In the genomic region with DNA sequence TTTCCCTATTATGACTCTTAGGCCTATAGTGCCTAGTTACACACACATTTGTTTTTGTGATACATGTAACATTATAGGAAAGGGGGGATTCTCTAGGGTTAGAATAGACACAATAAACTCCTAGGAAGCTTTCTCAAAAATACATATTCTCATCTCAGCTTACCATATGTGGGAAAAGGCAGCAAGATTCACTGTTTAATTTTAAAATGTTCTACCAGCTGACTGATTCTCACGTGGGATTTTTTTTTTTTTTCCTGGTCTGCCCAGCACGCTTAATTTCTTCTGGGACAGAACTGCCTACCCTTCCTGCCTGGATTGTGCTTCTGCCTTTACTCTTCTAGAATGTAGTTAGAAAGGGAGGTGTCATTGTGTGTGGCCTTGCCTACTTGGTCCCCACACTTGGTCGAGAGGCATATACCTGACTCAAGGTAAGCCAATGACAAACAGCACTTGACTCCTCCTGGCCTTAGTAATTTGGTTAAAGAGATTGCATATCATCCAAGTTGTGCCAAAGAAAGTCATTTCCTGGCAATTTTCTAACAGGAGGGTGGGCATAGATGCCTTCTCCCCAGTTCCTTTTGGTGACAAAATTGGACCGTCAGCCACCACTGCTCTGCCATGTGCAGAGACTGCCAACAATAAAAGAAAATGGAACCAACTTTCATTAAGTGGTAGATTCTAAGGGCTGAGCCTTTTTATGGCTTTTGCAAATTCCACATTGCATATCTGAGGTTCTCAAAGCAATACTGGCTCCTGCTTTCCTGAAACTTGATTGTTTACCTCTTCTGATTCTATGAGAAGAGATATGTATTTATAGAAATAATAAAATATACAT, we compare ENCODE assay signal across 11 cellular contexts. TPM values are rescaled to one million over a fixed set of nuclear protein-coding genes. Genes with fewer than 3 reads are reported as not detected.
A peak's percentile ranks its signal among the peaks of the same experiment; 100 is the strongest.
DNase-seq lines count a peak whose midpoint lies in the region; ATAC-seq and TF ChIP-seq lines count a peak whose summit lies in the region.
"Had no signal": no experiment of that assay in that cellular context is flagged by ENCODE, and none has a peak within 500 bp of the region (broad histone marks: within the 10 kb centered on the region; RNA-seq: fewer than 3 reads in every experiment).

No MANE protein-coding gene starts in this region.

- H3K4me3 ChIP-seq in liver (ENCODE audit: low read depth in 1 of 3, low read length in 3 of 3) (peak overlapping the region in 1 of 3 donors; percentile 75), upper lobe of left lung (peak overlapping the region in 1 of 4 donors; percentile 56)

- TF ChIP-seq CTCF in activated CD8-positive, alpha-beta T cell treated with anti-CD3 and anti-CD28 coated beads for 36 hours (IDR thresholded peaks at IDR 0.05) = no peak
- TF ChIP-seq CTCF in liver (IDR thresholded peaks at IDR 0.05; ENCODE audit: low read depth, low read length, missing input control) = no peak
- TF ChIP-seq CTCF in upper lobe of left lung (IDR thresholded peaks at IDR 0.05) = no peak

- peak overlapping the region in 1 of 2 donors; percentile 87 for H3K9ac ChIP-seq in liver (ENCODE audit: low read depth in 1 of 2, low read length in 2 of 2)

- peaks cover 5% of the 10 kb centered on the region for H3K36me3 Mint-ChIP-seq in activated naive CD4-positive, alpha-beta T cell treated with anti-CD3 and anti-CD28 coated beads, Interleukin-2, amount 50 U/mL, for 24 hours
- peaks cover 9% of the 10 kb centered on the region for H3K36me3 Mint-ChIP-seq in activated CD8-positive, alpha-beta T cell treated with anti-CD3 and anti-CD28 coated beads for 36 hours (ENCODE audit: low read depth)
- H3K36me3 Mint-ChIP-seq: CD14-positive monocyte had no signal

- no peaks in the 10 kb centered on the region for H3K9me3 Mint-ChIP-seq in activated naive CD4-positive, alpha-beta T cell treated with anti-CD3 and anti-CD28 coated beads, Interleukin-2, amount 50 U/mL, for 24 hours
- peaks cover 5% of the 10 kb centered on the region for H3K9me3 Mint-ChIP-seq in activated CD8-positive, alpha-beta T cell treated with anti-CD3 and anti-CD28 coated beads for 36 hours

- CTCF ChIA-PET in activated CD8-positive, alpha-beta T cell treated with anti-CD3 and anti-CD28 coated beads for 36 hours (lab: Charles Lee) = interaction anchor here (1.3 kb wide), 1 partner anchor 319 kb away, joined by 3 read pairs; no protein-coding TSS in a partner anchor

- ATAC-seq in activated CD8-positive, alpha-beta T cell treated with anti-CD3 and anti-CD28 coated beads for 36 hours = no peak
- ATAC-seq in upper lobe of left lung (ENCODE audit: low FRiP score in 2 of 2) = no peak
- no peak for ATAC-seq in HG03196 (IDR thresholded peaks at IDR 0.05; ENCODE audit: unreplicated experiment)

- H3K36me3 ChIP-seq in liver (ENCODE audit: control insufficient read depth in 4 of 4, insufficient read depth in 3 of 4, low read depth in 1 of 4, low read length in 3 of 4) (no peaks in the 10 kb centered on the region), upper lobe of left lung (no peaks in the 10 kb centered on the region)

- H3K27ac ChIP-seq in liver (ENCODE audit: low read depth in 1 of 2, low read length in 2 of 2) (peak overlapping the region; percentile 93 to 97), upper lobe of left lung (peak overlapping the region; percentile 77 to 87 (median 84))

- TF ChIP-seq RAD21 in liver (IDR thresholded peaks at IDR 0.05) = no peak

- H3K27me3 ChIP-seq in liver (ENCODE audit: control insufficient read depth in 4 of 4, insufficient read depth in 4 of 4, low read length in 3 of 4) (no peaks in the 10 kb centered on the region), upper lobe of left lung (no peaks in the 10 kb centered on the region)

- no peaks in the 10 kb centered on the region for H3K9me3 ChIP-seq in liver (ENCODE audit: control insufficient read depth in 4 of 4, low read length in 3 of 4)
- H3K9me3 ChIP-seq in upper lobe of left lung = no peaks in the 10 kb centered on the region

- POLR2A ChIA-PET in activated CD8-positive, alpha-beta T cell treated with anti-CD3 and anti-CD28 coated beads for 36 hours (lab: Charles Lee) = interaction anchor here (0.7 to 1.8 kb wide), 9 partner anchors 8 to 342 kb away, joined by 3 to 14 read pairs (median 4); partner anchors contain the start of genes CCNL1 and LEKR1

- H3K4me1 ChIP-seq in liver (ENCODE audit: control insufficient read depth in 4 of 4, insufficient read depth in 4 of 4, low read length in 3 of 4) (peaks cover 0 to 11% (median 3%) of the 10 kb centered on the region in 4 donors), upper lobe of left lung (peaks cover 7 to 22% (median 14%) of the 10 kb centered on the region in 4 donors)

- DNase-seq in activated naive CD4-positive, alpha-beta T cell treated with Interleukin-2 at 50 U/mL for 16 hours = no peak
- no peak for DNase-seq in activated CD8-positive, alpha-beta T cell treated with anti-CD3 and anti-CD28 coated beads for 36 hours
- DNase-seq in upper lobe of left lung = no peak
- DNase-seq in DMS153 treated with DMSO at 0.1 percent for 48 hours (lab: John Stamatoyannopoulos, UW; ENCODE audit: unreplicated experiment) = no peak
- no peak for DNase-seq in COR-L47 (lab: John Stamatoyannopoulos, UW)
- DNase-seq: activated gamma-delta T cell treated with Interleukin-2 at 50 U/mL for 16 hours, NCI-H345 had no signal

- WGBS in liver = 88% methylated on average over 4 of the region's 4 CpGs
- WGBS in upper lobe of left lung, 2 donors = 92% methylated on average over 4 of the region's 4 CpGs

- H3K4me1 Mint-ChIP-seq in activated naive CD4-positive, alpha-beta T cell treated with anti-CD3 and anti-CD28 coated beads, Interleukin-2, amount 50 U/mL, for 24 hours = peaks cover 32% of the 10 kb centered on the region
- peaks cover 43% of the 10 kb centered on the region for H3K4me1 Mint-ChIP-seq in activated CD8-positive, alpha-beta T cell treated with anti-CD3 and anti-CD28 coated beads for 36 hours (ENCODE audit: low read depth)

- intact Hi-C loops in activated CD8-positive, alpha-beta T cell treated with anti-CD3 and anti-CD28 coated beads for 36 hours (cut with micrococcal nuclease) = loop anchor here (5.0 to 10.0 kb wide), 4 partner anchors 141 to 307 kb away; partner anchors contain the start of gene SSR3

- TF ChIP-seq EP300 in upper lobe of left lung (IDR thresholded peaks at IDR 0.05) = no peak

- peak overlapping the region; percentile 95 for H3K4me3 Mint-ChIP-seq in activated naive CD4-positive, alpha-beta T cell treated with anti-CD3 and anti-CD28 coated beads, Interleukin-2, amount 50 U/mL, for 24 hours
- peak overlapping the region; percentile 80 for H3K4me3 Mint-ChIP-seq in activated CD8-positive, alpha-beta T cell treated with anti-CD3 and anti-CD28 coated beads for 36 hours

- no peak for TF ChIP-seq POLR2A in upper lobe of left lung (IDR thresholded peaks at IDR 0.05)

- no peaks in the 10 kb centered on the region for H3K27me3 Mint-ChIP-seq in activated naive CD4-positive, alpha-beta T cell treated with anti-CD3 and anti-CD28 coated beads, Interleukin-2, amount 50 U/mL, for 24 hours
- H3K27me3 Mint-ChIP-seq in activated CD8-positive, alpha-beta T cell treated with anti-CD3 and anti-CD28 coated beads for 36 hours = no peaks in the 10 kb centered on the region

- H3K27ac Mint-ChIP-seq in activated naive CD4-positive, alpha-beta T cell treated with anti-CD3 and anti-CD28 coated beads, Interleukin-2, amount 50 U/mL, for 24 hours = peak overlapping the region; percentile 99
- peak overlapping the region; percentile 98 for H3K27ac Mint-ChIP-seq in activated CD8-positive, alpha-beta T cell treated with anti-CD3 and anti-CD28 coated beads for 36 hours

TF ChIP-seq in liver, 16 proteins besides CTCF, POLR2A, EP300 and RAD21:
- TF ChIP-seq REST (IDR thresholded peaks at IDR 0.05) (no peak), YY1 (IDR thresholded peaks at IDR 0.05) (no peak), HNF4A (conservative IDR thresholded peaks at IDR 0.05) (no peak)
TF ChIP-seq in liver: peak in this region for 0.

RNA-seq across cellular contexts. Expression of gene LEKR1, which starts 8.0 kb away (rescaled TPM):
- total RNA-seq in activated CD8-positive, alpha-beta T cell treated with anti-CD3 and anti-CD28 coated beads for 36 hours = 1 to 10 TPM in 1 of 2 experiments, under 1 TPM in 1; 0.40 to 1.1 TPM
- total RNA-seq in liver (under 1 TPM; 0.19 to 0.67 TPM), upper lobe of left lung (1 to 10 TPM; 1.0 to 9.1 (median 2.2) TPM)
- polyA plus RNA-seq in liver = under 1 TPM; 0.22 to 0.72 TPM
